ENCODE assay signal across 20 cellular contexts in the genomic region with DNA sequence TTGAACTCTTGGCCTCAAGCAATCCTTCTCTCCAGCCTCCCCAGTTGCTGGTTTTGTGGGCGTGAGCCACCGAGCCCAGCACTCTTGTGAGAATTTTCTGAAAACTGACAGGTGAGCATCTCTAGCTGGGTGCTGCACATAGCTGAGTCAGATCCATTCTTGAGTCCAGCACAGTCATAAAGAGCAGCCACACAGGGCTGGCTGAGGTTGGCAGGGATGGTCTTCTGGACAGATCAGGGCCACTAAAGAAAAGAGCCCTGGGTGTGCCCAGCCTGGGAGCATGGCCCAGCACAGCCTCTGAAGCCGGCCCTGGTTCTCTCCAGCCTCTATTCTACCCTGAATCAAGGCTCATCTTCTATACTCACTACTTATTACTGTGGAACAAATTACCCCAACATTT.
"Had no signal": no experiment of that assay in that cellular context is flagged by ENCODE, and none has a peak within 500 bp of the region (broad histone marks: within the 10 kb centered on the region; RNA-seq: fewer than 3 reads in every experiment).

No MANE protein-coding gene starts in this region.

- DNase-seq: activated CD4-positive, alpha-beta T cell treated with anti-CD3 and anti-CD28 coated beads for 36 hours; activated CD8-positive, alpha-beta T cell treated with anti-CD3 and anti-CD28 coated beads for 36 hours; amygdala; brain microvascular endothelial cell; cerebellar nuclear complex; nucleus accumbens; right lobe of liver; stimulated activated CD4-positive, alpha-beta T cell treated with anti-CD3 and anti-CD28 coated beads, Interleukin-1b, Interleukin-23, amount 100 ng/mL, for 48 hours; stimulated activated naive B cell treated with anti-CD40 and anti-IgM and Interleukin-4, amounts not matched to agents 10 μg/mL and 1 μg/mL and 100 μg/mL, for 72 hours; T-helper 1 cell had no signal

- H3K36me3 ChIP-seq: brain microvascular endothelial cell, esophagus muscularis mucosa, prostate gland, right lobe of liver had no signal

- ATAC-seq: activated CD4-positive, alpha-beta T cell treated with anti-CD3 and anti-CD28 coated beads for 36 hours; activated CD8-positive, alpha-beta T cell treated with anti-CD3 and anti-CD28 coated beads for 36 hours; left lobe of liver; right lobe of liver had no signal

- H3K4me3 Mint-ChIP-seq: activated CD4-positive, alpha-beta T cell treated with anti-CD3 and anti-CD28 coated beads for 36 hours; activated CD8-positive, alpha-beta T cell treated with anti-CD3 and anti-CD28 coated beads for 36 hours; activated naive CD8-positive, alpha-beta T cell; memory B cell; natural killer cell treated with Interleukin-12 subunit alpha and Interleukin-12 subunit beta and Interleukin-15 and Interleukin-18, amount 100 ng/mL, for 72 hours; stimulated activated naive B cell treated with anti-CD40 and anti-IgM and Interleukin-4, amounts not matched to agents 10 μg/mL and 1 μg/mL and 100 μg/mL, for 72 hours; type B pancreatic cell had no signal

- H3K4me1 ChIP-seq: esophagus muscularis mucosa, prostate gland, right lobe of liver had no signal

- H3K27me3 ChIP-seq: right lobe of liver had no signal

- H3K4me1 Mint-ChIP-seq: activated CD4-positive, alpha-beta T cell treated with anti-CD3 and anti-CD28 coated beads for 36 hours had no signal

- FAIRE-seq: endometrium had no signal

- H3K27ac Mint-ChIP-seq: activated CD4-positive, alpha-beta T cell treated with anti-CD3 and anti-CD28 coated beads for 36 hours; activated CD8-positive, alpha-beta T cell treated with anti-CD3 and anti-CD28 coated beads for 36 hours; activated naive CD8-positive, alpha-beta T cell; activated T-helper 2 cell treated with anti-CD3 and anti-CD28 coated beads, Interferon-gamma antibody, Interleukin-2, Interleukin-4, amounts not matched to agents 10 μg/mL and 5 μg/mL and 100 μg/mL, durations not matched to agents 14 hours and 24 hours and 36 hours; memory B cell; natural killer cell treated with Interleukin-12 subunit alpha and Interleukin-12 subunit beta and Interleukin-15 and Interleukin-18, amount 100 ng/mL, for 72 hours; stimulated activated naive B cell treated with anti-CD40 and anti-IgM and Interleukin-4, amounts not matched to agents 10 μg/mL and 1 μg/mL and 100 μg/mL, for 72 hours; type B pancreatic cell had no signal

- H3K36me3 Mint-ChIP-seq: activated naive CD8-positive, alpha-beta T cell; memory B cell; natural killer cell treated with Interleukin-12 subunit alpha and Interleukin-12 subunit beta and Interleukin-15 and Interleukin-18, amount 100 ng/mL, for 72 hours; stimulated activated naive B cell treated with anti-CD40 and anti-IgM and Interleukin-4, amounts not matched to agents 10 μg/mL and 1 μg/mL and 100 μg/mL, for 72 hours; type B pancreatic cell had no signal

- H3K9me3 ChIP-seq: esophagus muscularis mucosa, prostate gland, right lobe of liver had no signal

- H3K9me3 Mint-ChIP-seq: activated CD8-positive, alpha-beta T cell treated with anti-CD3 and anti-CD28 coated beads for 36 hours; activated T-helper 2 cell treated with anti-CD3 and anti-CD28 coated beads, Interferon-gamma antibody, Interleukin-2, Interleukin-4, amounts not matched to agents 10 μg/mL and 5 μg/mL and 100 μg/mL, durations not matched to agents 14 hours and 24 hours and 36 hours; natural killer cell treated with Interleukin-12 subunit alpha and Interleukin-12 subunit beta and Interleukin-15 and Interleukin-18, amount 100 ng/mL, for 72 hours; stimulated activated naive B cell treated with anti-CD40 and anti-IgM and Interleukin-4, amounts not matched to agents 10 μg/mL and 1 μg/mL and 100 μg/mL, for 72 hours; type B pancreatic cell had no signal

- H3K4me3 ChIP-seq: esophagus muscularis mucosa, prostate gland, right lobe of liver had no signal

- H3K27ac ChIP-seq: brain microvascular endothelial cell, esophagus muscularis mucosa, prostate gland, right lobe of liver, VCaP had no signal
